27 cellular contexts compared by ENCODE assay signal in the genomic region with DNA sequence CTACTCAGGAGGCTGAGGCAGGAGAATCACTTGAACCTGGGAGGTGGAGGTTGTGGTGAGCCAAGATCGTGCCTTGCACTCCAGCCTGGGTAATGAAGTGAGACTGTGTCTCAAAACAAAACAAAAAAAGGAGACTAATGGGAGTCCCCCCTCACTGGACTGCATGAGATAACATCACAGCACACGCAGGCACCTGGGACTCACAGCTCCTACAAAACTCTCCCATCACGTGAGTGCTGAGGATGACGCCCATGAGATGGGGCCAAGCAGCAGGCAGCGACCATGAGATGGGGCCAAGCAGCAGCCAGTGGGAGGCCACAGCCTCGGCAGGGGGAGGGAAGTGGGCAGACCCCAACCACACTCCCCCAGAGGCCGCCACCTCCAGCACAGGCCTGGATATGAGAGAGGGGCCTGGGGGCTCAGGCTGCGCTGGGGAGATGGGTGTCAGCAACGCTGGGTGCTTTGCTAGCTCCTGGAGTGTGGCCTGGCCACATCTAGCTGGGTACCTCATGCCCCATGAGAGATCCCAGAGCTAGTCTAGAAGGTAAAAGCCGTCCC.
DNase-seq lines count a peak whose midpoint lies in the region; ATAC-seq and TF ChIP-seq lines count a peak whose summit lies in the region.
"Had no signal": no experiment of that assay in that cellular context is flagged by ENCODE, and none has a peak within 500 bp of the region (broad histone marks: within the 10 kb centered on the region; RNA-seq: fewer than 3 reads in every experiment).

No MANE protein-coding gene starts in this region.

- no peak overlapping the region for H3K4me3 Mint-ChIP-seq in stimulated activated memory B cell treated with anti-CD40 and anti-IgM and Interleukin-4, amounts not matched to agents 10 μg/mL and 1 μg/mL and 100 μg/mL, for 72 hours
- H3K4me3 Mint-ChIP-seq: CD4-positive, alpha-beta memory T cell; T-helper 1 cell treated with Interleukin-12 subunit alpha and Interleukin-12 subunit beta and Interleukin-4 antibody, amounts not matched to agents 30 μg/mL and 1 μg/mL, for 36 hours had no signal

- DNase-seq in D341Med (ENCODE audit: low spot score): peak; percentile 9
- peak; percentile 75 for DNase-seq in GM13976 (ENCODE audit: low spot score)
- DNase-seq in GM20000 (ENCODE audit: low spot score): peak; percentile 55
- no peak for DNase-seq in NCI-H2171 (lab: John Stamatoyannopoulos, UW)
- DNase-seq in NCI-H226: no peak
- DNase-seq in DMS79 treated with DMSO at 0.1 percent for 48 hours (lab: John Stamatoyannopoulos, UW): no peak
- DNase-seq: AML-193; C1 segment of cervical spinal cord; CD4-positive, alpha-beta memory T cell; COR-L47; EL; GDM1; GM23248; H7; Karpas-422; NCI-H1092 treated with DMSO at 0.1 percent for 48 hours; NCI-H1436; NCI-H187; NCI-H2081 treated with DMSO at 0.1 percent for 48 hours; NCI-H446; NCI-H524 treated with DMSO at 0.1 percent for 48 hours; NCI-H774; PC-3; SK-N-SH; SW 1271 had no signal

- ATAC-seq in stimulated activated memory B cell treated with anti-CD40 and anti-IgM and Interleukin-4, amounts not matched to agents 10 μg/mL and 1 μg/mL and 100 μg/mL, for 72 hours: peak; percentile 31
- ATAC-seq: PC-3 had no signal

- H3K27ac Mint-ChIP-seq in stimulated activated memory B cell treated with anti-CD40 and anti-IgM and Interleukin-4, amounts not matched to agents 10 μg/mL and 1 μg/mL and 100 μg/mL, for 72 hours: no peak overlapping the region
- H3K27ac Mint-ChIP-seq: T-helper 1 cell treated with Interleukin-12 subunit alpha and Interleukin-12 subunit beta and Interleukin-4 antibody, amounts not matched to agents 30 μg/mL and 1 μg/mL, for 36 hours had no signal

- H3K36me3 Mint-ChIP-seq in stimulated activated memory B cell treated with anti-CD40 and anti-IgM and Interleukin-4, amounts not matched to agents 10 μg/mL and 1 μg/mL and 100 μg/mL, for 72 hours: peaks cover 17% of the 10 kb centered on the region

- no peaks in the 10 kb centered on the region for H3K9me3 Mint-ChIP-seq in stimulated activated memory B cell treated with anti-CD40 and anti-IgM and Interleukin-4, amounts not matched to agents 10 μg/mL and 1 μg/mL and 100 μg/mL, for 72 hours
- H3K9me3 Mint-ChIP-seq: CD4-positive, alpha-beta memory T cell had no signal

- H3K4me1 Mint-ChIP-seq in stimulated activated memory B cell treated with anti-CD40 and anti-IgM and Interleukin-4, amounts not matched to agents 10 μg/mL and 1 μg/mL and 100 μg/mL, for 72 hours: peaks cover 28% of the 10 kb centered on the region

- TF ChIP-seq CTCF in GM13976 (IDR thresholded peaks at IDR 0.05; ENCODE audit: borderline replicate concordance, control extremely low read depth, extremely low read depth, insufficient read depth, missing control alignments) (no peak), GM20000 (IDR thresholded peaks at IDR 0.05; ENCODE audit: extremely low read depth, missing control alignments) (no peak)

- H3K27me3 Mint-ChIP-seq in stimulated activated memory B cell treated with anti-CD40 and anti-IgM and Interleukin-4, amounts not matched to agents 10 μg/mL and 1 μg/mL and 100 μg/mL, for 72 hours: no peaks in the 10 kb centered on the region
- H3K27me3 Mint-ChIP-seq: CD4-positive, alpha-beta memory T cell had no signal

- in situ Hi-C loops in GM13976 (cut with MboI; ENCODE audit: low sequenced_read_pairs, unreplicated experiment): no loop called here

Comparison
In these comparisons a context has a peak if more than half of its experiments do, and no peak if none do; other contexts are left out.
1. DNase-seq: peak in D341Med (single experiment), GM13976 (single experiment) and GM20000 (single experiment); none in NCI-H2171 (single experiment), NCI-H226 (single experiment) and DMS79 treated with DMSO at 0.1 percent for 48 hours (single experiment).